ENCODE assay signal across 27 cellular contexts in the genomic region with DNA sequence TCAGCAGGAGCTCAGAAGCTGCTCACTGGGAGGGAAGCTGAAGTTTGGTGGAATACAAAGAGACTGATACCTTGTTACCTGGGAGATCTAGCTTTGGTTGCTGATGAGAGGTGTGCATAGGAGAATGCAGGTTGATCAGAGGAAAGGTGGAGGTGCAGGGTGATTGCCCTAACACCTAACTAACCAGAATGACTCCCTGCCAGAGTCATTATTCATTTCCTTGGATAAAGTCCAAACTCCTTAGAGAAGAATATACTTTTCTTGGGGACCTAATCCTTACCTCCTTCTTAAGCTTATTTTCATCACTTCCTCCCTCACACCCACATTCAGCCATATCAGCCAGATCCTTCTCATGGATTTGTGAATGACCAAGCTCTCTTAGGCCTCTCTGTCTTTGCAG.
"Had no signal": no experiment of that assay in that cellular context is flagged by ENCODE, and none has a peak within 500 bp of the region (broad histone marks: within the 10 kb centered on the region; RNA-seq: fewer than 3 reads in every experiment).

No MANE protein-coding gene starts in this region.

- ATAC-seq: activated T-cell treated with anti-CD3 and anti-CD28 coated beads, Interleukin-2, amount 50 U/mL, for 72 hours; Panc1; Right ventricle myocardium inferior; T-cell had no signal

- H3K27me3 Mint-ChIP-seq: activated CD4-positive, alpha-beta memory T cell treated with anti-CD3 and anti-CD28 coated beads, Interleukin-2, amount 10 ng/mL, durations not matched to agents 7 days and 5 days; activated naive CD4-positive, alpha-beta T cell treated with anti-CD3 and anti-CD28 coated beads, Interleukin-2, amount 10 ng/mL, durations not matched to agents 7 days and 5 days; activated naive CD8-positive, alpha-beta T cell treated with anti-CD3 and anti-CD28 coated beads for 36 hours; T-cell had no signal

- H3K36me3 ChIP-seq: brain microvascular endothelial cell had no signal

- H3K27ac Mint-ChIP-seq: activated CD4-positive, alpha-beta memory T cell treated with anti-CD3 and anti-CD28 coated beads, Interleukin-2, amount 10 ng/mL, durations not matched to agents 7 days and 5 days; activated naive CD4-positive, alpha-beta T cell treated with anti-CD3 and anti-CD28 coated beads, Interleukin-2, amount 10 ng/mL, durations not matched to agents 7 days and 5 days; activated naive CD8-positive, alpha-beta T cell treated with anti-CD3 and anti-CD28 coated beads for 36 hours; activated T-cell treated with anti-CD3 and anti-CD28 coated beads, Interleukin-2, amount 50 U/mL, for 72 hours; activated T-helper 2 cell treated with anti-CD3 and anti-CD28 coated beads, Interferon-gamma antibody, Interleukin-2, Interleukin-4, amounts not matched to agents 10 μg/mL and 5 μg/mL and 100 μg/mL, durations not matched to agents 14 hours and 24 hours and 36 hours; T-cell had no signal

- H3K27me3 ChIP-seq: brain microvascular endothelial cell had no signal

- H3K27ac ChIP-seq: brain microvascular endothelial cell, SK-N-MC had no signal

- H3K4me3 ChIP-seq: SK-N-MC had no signal

- H3K4me3 Mint-ChIP-seq: activated CD4-positive, alpha-beta memory T cell treated with anti-CD3 and anti-CD28 coated beads, Interleukin-2, amount 10 ng/mL, durations not matched to agents 7 days and 5 days; activated naive CD4-positive, alpha-beta T cell treated with anti-CD3 and anti-CD28 coated beads, Interleukin-2, amount 10 ng/mL, durations not matched to agents 7 days and 5 days; activated naive CD8-positive, alpha-beta T cell treated with anti-CD3 and anti-CD28 coated beads for 36 hours; activated T-cell treated with anti-CD3 and anti-CD28 coated beads, Interleukin-2, amount 50 U/mL, for 72 hours; T-cell had no signal

- DNase-seq: activated CD4-positive, alpha-beta memory T cell treated with anti-CD3 and anti-CD28 coated beads, Interleukin-2, amount 10 ng/mL, durations not matched to agents 7 days and 5 days; activated CD4-positive, alpha-beta T cell treated with anti-CD3 and anti-CD28 coated beads, Interleukin-2, amount 50 U/mL, for 1 hour; activated CD4-positive, CD25-positive, alpha-beta regulatory T cell; activated gamma-delta T cell treated with Interleukin-2 at 50 U/mL for 16 hours; activated naive CD4-positive, alpha-beta T cell treated with anti-CD3 and anti-CD28 coated beads, Interleukin-2, amount 10 ng/mL, durations not matched to agents 7 days and 5 days; activated naive CD8-positive, alpha-beta T cell treated with anti-CD3 and anti-CD28 coated beads for 36 hours; activated T-cell treated with anti-CD3 and anti-CD28 coated beads for 4 hours; activated T-cell treated with anti-CD3 and anti-CD28 coated beads, Interleukin-2, amount 50 U/mL, for 72 hours; brain microvascular endothelial cell; central memory CD4-positive, alpha-beta T cell; MM.1S; NCI-H1105; NCI-H1694; NCI-H2029; NCI-H2107; NCI-H2227 treated with DMSO at 0.1 percent for 48 hours; NCI-H526 treated with DMSO at 0.1 percent for 48 hours; NCI-H82; RPMI8226; T-cell; T-helper 2 cell; T1000 had no signal

- FAIRE-seq: TTC549 had no signal

- H3K4me1 Mint-ChIP-seq: activated CD4-positive, alpha-beta memory T cell treated with anti-CD3 and anti-CD28 coated beads, Interleukin-2, amount 10 ng/mL, durations not matched to agents 7 days and 5 days; activated naive CD4-positive, alpha-beta T cell treated with anti-CD3 and anti-CD28 coated beads, Interleukin-2, amount 10 ng/mL, durations not matched to agents 7 days and 5 days; activated naive CD8-positive, alpha-beta T cell treated with anti-CD3 and anti-CD28 coated beads for 36 hours; T-cell had no signal

- H3K36me3 Mint-ChIP-seq: activated naive CD4-positive, alpha-beta T cell treated with anti-CD3 and anti-CD28 coated beads, Interleukin-2, amount 10 ng/mL, durations not matched to agents 7 days and 5 days; activated naive CD8-positive, alpha-beta T cell treated with anti-CD3 and anti-CD28 coated beads for 36 hours; T-cell had no signal
